7 cellular contexts compared by ENCODE assay signal in genomic region chr6:51206686-51207085, GRCh38.
DNase-seq lines count a peak whose midpoint lies in the region; ATAC-seq, FAIRE-seq and TF ChIP-seq lines count a peak whose summit lies in the region.
"Not testable (repeated sequence)": the region's sequence is repeated elsewhere in the genome, so short reads cannot be mapped to it uniquely, and the experiment has no call there.

No MANE protein-coding gene starts in this region.

- H3K9me3 Mint-ChIP-seq in MCF 10A (ENCODE audit: unreplicated experiment); mesothelial cell of epicardium: not testable (repeated sequence)

- FAIRE-seq in K562 (lab: Jason Lieb, UNC) = not testable (repeated sequence)

- H3K18ac ChIP-seq in trophoblast cell (ENCODE audit: low read length) = not testable (repeated sequence)

- not testable (repeated sequence) for TF ChIP-seq CTCF in 22Rv1 (IDR thresholded peaks at IDR 0.05); PC-3 (conservative IDR thresholded peaks at IDR 0.05; ENCODE audit: low read depth, low read length); K562 (IDR thresholded peaks at IDR 0.05 in 2 of 3, conservative IDR thresholded peaks at IDR 0.05 in 1 of 3; ENCODE audit: insufficient read depth in 2 of 3, low read depth in 1 of 3, low read length in 3 of 3); MCF 10A (IDR thresholded peaks at IDR 0.05; ENCODE audit: unreplicated experiment); mesothelial cell of epicardium (IDR thresholded peaks at IDR 0.05; ENCODE audit: unreplicated experiment)

- not testable (repeated sequence) for H2BK120ac ChIP-seq in trophoblast cell (ENCODE audit: insufficient read depth, low read length, poor library complexity)

- H4K20me1 ChIP-seq in PC-3 (ENCODE audit: low read length); K562 (replicated peaks; ENCODE audit: control insufficient read depth, insufficient read depth, low read length): not testable (repeated sequence)

- H3K27me3 Mint-ChIP-seq in MCF 10A (ENCODE audit: insufficient read depth, unreplicated experiment); mesothelial cell of epicardium (ENCODE audit: low read depth): not testable (repeated sequence)

- in situ Hi-C loops in K562 (cut with MboI) = not testable (repeated sequence)

- H2AFZ ChIP-seq in PC-3 (ENCODE audit: low read length); trophoblast cell (ENCODE audit: insufficient read depth, low read length, poor library complexity): not testable (repeated sequence)
- H2AFZ ChIP-seq in K562 (ENCODE audit: low read depth, low read length) = 0 out of 2 replicates have a peak overlapping the region, but pooled peaks have one; percentile 18

- not testable (repeated sequence) for H4K91ac ChIP-seq in trophoblast cell (ENCODE audit: low read depth, low read length)

- H3K36me3 ChIP-seq in PC-3 (ENCODE audit: low read depth, low read length); K562 (ENCODE audit: control insufficient read depth, insufficient read depth, low read length); trophoblast cell (ENCODE audit: control insufficient read depth in 1 of 2, insufficient read depth in 2 of 2, low read length in 2 of 2): not testable (repeated sequence)

- H3K79me1 ChIP-seq in trophoblast cell (ENCODE audit: low read length) = not testable (repeated sequence)

- WGBS in K562 (ENCODE audit: insufficient coverage, low coverage, missing lambda C conversion rate) = 35% methylated on average over 5 of the region's 5 CpGs
- no CpG with 5 or more reads among the region's 5 CpGs for WGBS in trophoblast cell (ENCODE audit: extremely low coverage, insufficient coverage, insufficient read length)

- H3K9me1 ChIP-seq in K562 (ENCODE audit: control insufficient read depth, insufficient read depth, low read length) = not testable (repeated sequence)

- intact Hi-C loops in PC-3 (cut with micrococcal nuclease); K562 (cut with micrococcal nuclease); MCF 10A (cut with micrococcal nuclease): not testable (repeated sequence)

- CTCF ChIA-PET in PC-3 (lab: Charles Lee); K562 (lab: Yijun Ruan, JAX; ENCODE audit: low intra/inter-chr PET ratio): not testable (repeated sequence)
- CTCF ChIA-PET in MCF 10A (lab: Yijun Ruan, JAX) = interaction anchor here (0.6 to 1.3 kb wide), 3 partner anchors 40 to 1057 kb away, joined by 3 read pairs; no protein-coding TSS in a partner anchor

- not testable (repeated sequence) for H3K23ac ChIP-seq in trophoblast cell (ENCODE audit: low read length)

- not testable (repeated sequence) for ATAC-seq in PC-3, K562

- not testable (repeated sequence) for H3K4me1 Mint-ChIP-seq in MCF 10A (ENCODE audit: insufficient read depth, unreplicated experiment)
- peaks cover 29% of the 10 kb centered on the region for H3K4me1 Mint-ChIP-seq in mesothelial cell of epicardium

- H3K27ac Mint-ChIP-seq in MCF 10A (ENCODE audit: low read depth, unreplicated experiment) = not testable (repeated sequence)
- peak overlapping the region; percentile 84 for H3K27ac Mint-ChIP-seq in mesothelial cell of epicardium

- TF ChIP-seq EP300 in K562 (IDR thresholded peaks at IDR 0.05; ENCODE audit: low read length) = not testable (repeated sequence)

- H3K9me2 ChIP-seq in PC-3 (replicated peaks; ENCODE audit: low read length) = not testable (repeated sequence)

- peak overlapping the region; percentile 59 for H3K27ac ChIP-seq in 22Rv1
- not testable (repeated sequence) for H3K27ac ChIP-seq in PC-3 (ENCODE audit: low read length); K562 (ENCODE audit: extremely low read depth, low read depth, low read length); trophoblast cell (ENCODE audit: low read depth, low read length)

- not testable (repeated sequence) for H3K36me3 Mint-ChIP-seq in MCF 10A (ENCODE audit: insufficient read depth, unreplicated experiment); mesothelial cell of epicardium

- TF ChIP-seq POLR2A in K562 (conservative IDR thresholded peaks at IDR 0.05) = not testable (repeated sequence)

- not testable (repeated sequence) for H4K12ac ChIP-seq in trophoblast cell (ENCODE audit: low read depth, low read length)

- not testable (repeated sequence) for H2AK5ac ChIP-seq in trophoblast cell (ENCODE audit: low read length)

- H3F3A ChIP-seq in PC-3 (ENCODE audit: low read length, unreplicated experiment) = not testable (repeated sequence)

- not testable (repeated sequence) for H3K4me1 ChIP-seq in PC-3 (ENCODE audit: insufficient read depth, low read length); K562 (replicated peaks in 1 of 2; ENCODE audit: control insufficient read depth in 2 of 2, insufficient read depth in 2 of 2, low read length in 2 of 2); trophoblast cell (ENCODE audit: control insufficient read depth in 1 of 2, insufficient read depth in 2 of 2, low read length in 2 of 2)

- H3K9ac ChIP-seq in PC-3 (ENCODE audit: low read length); K562 (ENCODE audit: insufficient read depth in 1 of 2, low read depth in 2 of 2, low read length in 2 of 2); trophoblast cell (ENCODE audit: low read length): not testable (repeated sequence)

- H2BK5ac ChIP-seq in trophoblast cell (ENCODE audit: low read depth, low read length, poor library complexity) = not testable (repeated sequence)

- not testable (repeated sequence) for H3K14ac ChIP-seq in trophoblast cell (ENCODE audit: low read length)

- not testable (repeated sequence) for H3K27me3 ChIP-seq in PC-3 (ENCODE audit: low read length); K562 (ENCODE audit: control insufficient read depth in 2 of 2, insufficient read depth in 2 of 2, low read length in 2 of 2); trophoblast cell (ENCODE audit: insufficient read depth, low read length)

- DNase-seq in M059J (ENCODE audit: low read depth) = peak; percentile 81
- peak; percentile 56 for DNase-seq in PC-3
- not testable (repeated sequence) for DNase-seq in K562 (ENCODE audit: extremely low read depth in 1 of 4, low spot score in 3 of 4); mesothelial cell of epicardium (ENCODE audit: low spot score in 2 of 2, unreplicated experiment in 2 of 2)
- DNase-seq in MCF 10A (ENCODE audit: unreplicated experiment) = peak; percentile 14
- peak; percentile 66 to 76 for DNase-seq in trophoblast cell

- not testable (repeated sequence) for H3K79me2 ChIP-seq in PC-3 (ENCODE audit: low read length); K562 (ENCODE audit: control insufficient read depth, insufficient read depth, low read length); trophoblast cell (ENCODE audit: control insufficient read depth, insufficient read depth, low read length, poor library complexity)

- TF ChIP-seq RAD21 in K562 (CRISPR knock-in tag; conservative IDR thresholded peaks at IDR 0.05 in 1 of 2, IDR thresholded peaks at IDR 0.05 in 1 of 2) = not testable (repeated sequence)

- H3K4me3 Mint-ChIP-seq in MCF 10A (ENCODE audit: unreplicated experiment); mesothelial cell of epicardium: not testable (repeated sequence)

- H3K9me3 ChIP-seq in PC-3 (ENCODE audit: low read length); K562 (replicated peaks; ENCODE audit: control insufficient read depth, insufficient read depth, low read depth, low read length); trophoblast cell (ENCODE audit: insufficient read depth, low read depth, low read length): not testable (repeated sequence)

- not testable (repeated sequence) for H3K4me3 ChIP-seq in PC-3 (ENCODE audit: low read length); K562; trophoblast cell (ENCODE audit: low read depth, low read length)

- H2BK12ac ChIP-seq in trophoblast cell (ENCODE audit: low read length) = not testable (repeated sequence)

- POLR2A ChIA-PET in PC-3 (lab: Charles Lee; ENCODE audit: unreplicated experiment); MCF 10A (lab: Yijun Ruan, JAX): not testable (repeated sequence)
- POLR2A ChIA-PET in K562 (lab: Yijun Ruan, JAX) = interaction anchor here (1.0 kb wide), 1 partner anchor 9 kb away, joined by 3 read pairs; no protein-coding TSS in a partner anchor

- H4K8ac ChIP-seq in trophoblast cell (ENCODE audit: low read depth, low read length) = not testable (repeated sequence)

- BruUV-seq in PC-3 (replicated peaks; lab: Mats Ljungman, UMichigan); K562 (replicated peaks; lab: Mats Ljungman, UMichigan); MCF 10A (replicated peaks; lab: Mats Ljungman, UMichigan): not testable (repeated sequence)

- not testable (repeated sequence) for H3K4ac ChIP-seq in trophoblast cell (ENCODE audit: low read depth, low read length)

- H3K4me2 ChIP-seq in PC-3 (ENCODE audit: low read length); K562 (ENCODE audit: insufficient read depth, low read length); trophoblast cell (ENCODE audit: low read length): not testable (repeated sequence)
